Comparison of ENCODE assay signal across 8 cellular contexts in the genomic region with DNA sequence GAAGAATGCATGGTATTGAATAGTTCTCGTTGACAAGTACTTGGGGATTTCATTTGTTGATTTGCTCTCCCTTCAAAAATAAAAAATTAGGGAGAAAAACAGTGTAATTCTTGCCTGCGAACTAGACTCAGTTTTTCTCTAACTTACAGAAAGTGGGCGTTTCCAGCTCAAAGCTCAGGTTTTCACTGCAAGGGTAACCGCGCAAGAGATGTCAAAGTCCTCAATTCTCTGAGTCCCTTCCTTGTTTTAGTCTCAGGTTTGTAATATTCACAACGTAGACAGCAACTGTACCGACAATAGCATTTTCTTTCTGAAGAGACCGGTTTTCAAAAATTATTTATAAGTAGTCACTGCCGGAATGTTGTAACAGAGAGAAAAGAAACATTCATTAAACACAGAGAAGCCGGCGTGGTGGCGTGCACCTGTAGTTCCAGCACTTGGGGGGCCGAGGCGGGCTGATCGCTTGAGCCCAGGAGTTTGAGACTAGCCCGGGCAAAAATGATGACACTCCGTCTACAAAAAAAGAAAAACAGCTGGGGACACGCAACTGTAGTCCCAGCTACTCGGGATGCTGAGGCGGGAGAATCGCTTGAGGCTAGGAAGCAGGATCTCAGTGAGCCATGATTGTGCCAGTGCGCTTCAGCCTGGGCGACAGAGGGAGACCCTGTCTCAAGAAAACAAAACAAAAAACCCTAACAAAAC. TPM values are rescaled to one million over a fixed set of nuclear protein-coding genes. Genes with fewer than 3 reads are reported as not detected.
DNase-seq lines count a peak whose midpoint lies in the region; ATAC-seq lines count a peak whose summit lies in the region.

No MANE protein-coding gene starts in this region.

- intact Hi-C loops in activated CD4-positive, alpha-beta memory T cell treated with anti-CD3 and anti-CD28 coated beads for 36 hours (cut with micrococcal nuclease) = loop anchor here (2.0 to 10.0 kb wide), 5 partner anchors 17 to 731 kb away; a partner anchor contains a TSS

- peaks cover 19% of the 10 kb centered on the region for H3K4me1 Mint-ChIP-seq in activated CD4-positive, alpha-beta memory T cell treated with anti-CD3 and anti-CD28 coated beads for 36 hours (ENCODE audit: low read depth)
- peaks cover 33% of the 10 kb centered on the region for H3K4me1 Mint-ChIP-seq in stimulated activated naive CD8-positive, alpha-beta T cell treated with anti-CD3 and anti-CD28 coated beads, Interleukin-15, amount 100 ng/mL, for 72 hours

- peaks cover 21% of the 10 kb centered on the region for H3K36me3 Mint-ChIP-seq in activated CD4-positive, alpha-beta memory T cell treated with anti-CD3 and anti-CD28 coated beads for 36 hours

- H3K36me3 ChIP-seq in iPS-18a (ENCODE audit: control insufficient read depth, low read depth, low read length) = no peaks in the 10 kb centered on the region

- no peaks in the 10 kb centered on the region for H3K4me1 ChIP-seq in iPS-18a (ENCODE audit: control insufficient read depth, low read depth, low read length)

- CTCF ChIA-PET in activated CD4-positive, alpha-beta memory T cell treated with anti-CD3 and anti-CD28 coated beads for 36 hours (lab: Charles Lee) = interaction anchor here (0.7 to 3.7 kb wide), 32 partner anchors 8 to 840 kb away, joined by 3 to 88 read pairs (median 6); a partner anchor contains a TSS

- no peaks in the 10 kb centered on the region for H3K9me3 Mint-ChIP-seq in activated CD4-positive, alpha-beta memory T cell treated with anti-CD3 and anti-CD28 coated beads for 36 hours
- H3K9me3 Mint-ChIP-seq in stimulated activated naive CD8-positive, alpha-beta T cell treated with anti-CD3 and anti-CD28 coated beads, Interleukin-15, amount 100 ng/mL, for 72 hours = no peaks in the 10 kb centered on the region

- no peaks in the 10 kb centered on the region for H3K27me3 ChIP-seq in iPS-18a (ENCODE audit: control insufficient read depth, insufficient read depth, low read length)

- POLR2A ChIA-PET in activated CD4-positive, alpha-beta memory T cell treated with anti-CD3 and anti-CD28 coated beads for 36 hours (lab: Charles Lee) = interaction anchor here (1.0 to 1.9 kb wide), 6 partner anchors 8 to 729 kb away, joined by 4 to 23 read pairs (median 10); a partner anchor contains a TSS

- peaks cover 1% of the 10 kb centered on the region for H3K27me3 Mint-ChIP-seq in activated CD4-positive, alpha-beta memory T cell treated with anti-CD3 and anti-CD28 coated beads for 36 hours
- H3K27me3 Mint-ChIP-seq in stimulated activated naive CD8-positive, alpha-beta T cell treated with anti-CD3 and anti-CD28 coated beads, Interleukin-15, amount 100 ng/mL, for 72 hours = peaks cover 4% of the 10 kb centered on the region

- peak overlapping the region; percentile 94 for H3K4me3 ChIP-seq in iPS-18a (ENCODE audit: low read length)

- H3K4me3 Mint-ChIP-seq in activated CD4-positive, alpha-beta memory T cell treated with anti-CD3 and anti-CD28 coated beads for 36 hours = peak overlapping the region; percentile 99
- H3K4me3 Mint-ChIP-seq in stimulated activated naive CD8-positive, alpha-beta T cell treated with anti-CD3 and anti-CD28 coated beads, Interleukin-15, amount 100 ng/mL, for 72 hours = peak overlapping the region; percentile 100

- peak overlapping the region; percentile 92 for H3K9ac ChIP-seq in iPS-18a (ENCODE audit: low read length)

- no peaks in the 10 kb centered on the region for H3K9me3 ChIP-seq in iPS-18a (ENCODE audit: control insufficient read depth, low read depth, low read length)

- no peak for ATAC-seq in stimulated activated naive CD8-positive, alpha-beta T cell treated with anti-CD3 and anti-CD28 coated beads, Interleukin-15, amount 100 ng/mL, for 72 hours
- no peak for ATAC-seq in GM21717 (IDR thresholded peaks at IDR 0.05; ENCODE audit: unreplicated experiment)

- H3K27ac Mint-ChIP-seq in activated CD4-positive, alpha-beta memory T cell treated with anti-CD3 and anti-CD28 coated beads for 36 hours = peak overlapping the region; percentile 90
- H3K27ac Mint-ChIP-seq in stimulated activated naive CD8-positive, alpha-beta T cell treated with anti-CD3 and anti-CD28 coated beads, Interleukin-15, amount 100 ng/mL, for 72 hours = peak overlapping the region; percentile 99

- peak; percentile 1 for DNase-seq in SIG-M5 treated with dmso at 0.1 percent for 504 hours (lab: John Stamatoyannopoulos, UW; ENCODE audit: unreplicated experiment)
- no peak for DNase-seq in SIG-M5 (lab: John Stamatoyannopoulos, UW)
- DNase-seq in activated CD4-positive, alpha-beta memory T cell treated with anti-CD3 and anti-CD28 coated beads for 36 hours = no peak
- DNase-seq in stimulated activated naive CD8-positive, alpha-beta T cell treated with anti-CD3 and anti-CD28 coated beads, Interleukin-15, amount 100 ng/mL, for 72 hours = no peak
- no peak for DNase-seq in GM19238 (ENCODE audit: insufficient read length, low spot score)
- no peak for DNase-seq in H4 (ENCODE audit: low spot score)

- peak overlapping the region; percentile 42 for H3K27ac ChIP-seq in iPS-18a (ENCODE audit: low read length)

RNA-seq across cellular contexts. Expression of a gene that starts 0.8 kb away (rescaled TPM):
- 10 to 100 TPM; 10.6 to 11.5 TPM for total RNA-seq in activated CD4-positive, alpha-beta memory T cell treated with anti-CD3 and anti-CD28 coated beads for 36 hours
- total RNA-seq in H4 (2014; rRNA removed; shearing (Covaris generic)) = 14.7 and 17.2 TPM in 2 replicates
